In genomic region chr10:624605-625334, GRCh38 we compare ENCODE assay signal across 9 cellular contexts.
DNase-seq lines count a peak whose midpoint lies in the region; ATAC-seq and TF ChIP-seq lines count a peak whose summit lies in the region.
"Had no signal": no experiment of that assay in that cellular context is flagged by ENCODE, and none has a peak within 500 bp of the region (broad histone marks: within the 10 kb centered on the region; RNA-seq: fewer than 3 reads in every experiment).

No MANE protein-coding gene starts in this region.

- no peak for TF ChIP-seq POLR2A in body of pancreas (IDR thresholded peaks at IDR 0.05)
- TF ChIP-seq POLR2A in gastrocnemius medialis (IDR thresholded peaks at IDR 0.05) = peak; percentile 35 to 38

- in situ Hi-C loops in gastrocnemius medialis (cut with MboI; ENCODE audit: low sequenced_read_pairs in 4 of 4) = no loop called here

- H3K4me1 ChIP-seq in body of pancreas (peaks cover 24% of the 10 kb centered on the region), iPS-20b (ENCODE audit: insufficient read depth, low read length) (peaks cover 22% of the 10 kb centered on the region; the same call in 1 of the 2 replicates), gastrocnemius medialis (peaks cover 51 to 53% of the 10 kb centered on the region in 2 donors)

- no peak for ATAC-seq in activated CD4-positive, alpha-beta T cell treated with anti-CD3 and anti-CD28 coated beads for 36 hours
- ATAC-seq in body of pancreas = peak; percentile 75
- peak; percentile 78 to 88 for ATAC-seq in gastrocnemius medialis
- no peak for ATAC-seq in GM18868 (IDR thresholded peaks at IDR 0.05; ENCODE audit: unreplicated experiment)

- H3K27me3 Mint-ChIP-seq in activated CD4-positive, alpha-beta T cell treated with anti-CD3 and anti-CD28 coated beads for 36 hours = peaks cover 7% of the 10 kb centered on the region

- no peak overlapping the region for H3K9ac ChIP-seq in iPS-20b (ENCODE audit: low read depth, low read length)

- H3K9me3 Mint-ChIP-seq in activated CD4-positive, alpha-beta T cell treated with anti-CD3 and anti-CD28 coated beads for 36 hours (ENCODE audit: low read depth) = no peaks in the 10 kb centered on the region

- H3K9me3 ChIP-seq in body of pancreas = no peaks in the 10 kb centered on the region
- no peaks in the 10 kb centered on the region for H3K9me3 ChIP-seq in iPS-20b (ENCODE audit: insufficient read depth, low read depth, low read length)
- H3K9me3 ChIP-seq in gastrocnemius medialis = no peaks in the 10 kb centered on the region

- H3K27ac ChIP-seq in body of pancreas (peak overlapping the region; percentile 64 to 74 (median 74)), iPS-20b (ENCODE audit: low read length) (no peak overlapping the region), gastrocnemius medialis (peak overlapping the region; percentile 87 to 92 (median 88))

- POLR2A ChIA-PET in activated CD4-positive, alpha-beta T cell treated with anti-CD3 and anti-CD28 coated beads for 36 hours (lab: Charles Lee) = no interaction called here

- no peak overlapping the region for H3K4me3 Mint-ChIP-seq in activated CD4-positive, alpha-beta T cell treated with anti-CD3 and anti-CD28 coated beads for 36 hours
- H3K4me3 Mint-ChIP-seq: B cell had no signal

- WGBS in body of pancreas, 2 donors = 36 to 37% methylated on average over 16 to 35 of the region's 35 CpGs

- no peak overlapping the region for H3K27ac Mint-ChIP-seq in activated CD4-positive, alpha-beta T cell treated with anti-CD3 and anti-CD28 coated beads for 36 hours
- H3K27ac Mint-ChIP-seq: B cell had no signal

- H3K4me3 ChIP-seq in body of pancreas = no peak overlapping the region
- H3K4me3 ChIP-seq in iPS-20b (ENCODE audit: low read length) = peak overlapping the region; percentile 34
- H3K4me3 ChIP-seq in gastrocnemius medialis = peak overlapping the region; percentile 22 to 54 (median 46)

- H3K36me3 Mint-ChIP-seq in activated CD4-positive, alpha-beta T cell treated with anti-CD3 and anti-CD28 coated beads for 36 hours (ENCODE audit: low read depth) = no peaks in the 10 kb centered on the region

- intact Hi-C loops in activated CD4-positive, alpha-beta T cell treated with anti-CD3 and anti-CD28 coated beads for 36 hours (cut with DNase I, micrococcal nuclease) = no loop called here
- intact Hi-C loops in body of pancreas (cut with DNase I) = no loop called here
- intact Hi-C loops in gastrocnemius medialis (cut with DNase I; ENCODE audit: low total_unique reads) = loop anchor here (2.0 to 10.0 kb wide), 4 partner anchors 36 to 420 kb away; partner anchors contain the start of gene IDI1

- H3K27me3 ChIP-seq in body of pancreas (no peaks in the 10 kb centered on the region), iPS-20b (ENCODE audit: insufficient read depth, low read length) (no peaks in the 10 kb centered on the region), gastrocnemius medialis (no peaks in the 10 kb centered on the region)

- TF ChIP-seq CTCF in body of pancreas (IDR thresholded peaks at IDR 0.05) (no peak), gastrocnemius medialis (IDR thresholded peaks at IDR 0.05 in 4 of 5, conservative IDR thresholded peaks at IDR 0.05 in 1 of 5) (no peak)

- peaks cover 5% of the 10 kb centered on the region for H3K4me1 Mint-ChIP-seq in activated CD4-positive, alpha-beta T cell treated with anti-CD3 and anti-CD28 coated beads for 36 hours

- CTCF ChIA-PET in activated CD4-positive, alpha-beta T cell treated with anti-CD3 and anti-CD28 coated beads for 36 hours (lab: Charles Lee) = interaction anchor here (0.6 kb wide), 1 partner anchor 165 kb away, joined by 5 read pairs; no protein-coding TSS in a partner anchor

- DNase-seq in activated CD4-positive, alpha-beta T cell treated with anti-CD3 and anti-CD28 coated beads for 36 hours = peak; percentile 22
- no peak for DNase-seq in activated CD4-positive, alpha-beta T cell treated with anti-CD3 and anti-CD28 coated beads, Interleukin-2, amount 50 U/mL, for 48 hours
- DNase-seq in body of pancreas = peak; percentile 55 to 76 (median 72)
- DNase-seq in gastrocnemius medialis = peak; percentile 85 to 90
- no peak for DNase-seq in GDM1 (lab: John Stamatoyannopoulos, UW)
- DNase-seq in GM19238 (ENCODE audit: insufficient read length, low spot score) = no peak

- H3K36me3 ChIP-seq in body of pancreas (replicated peaks in 1 of 2; ENCODE audit: insufficient read depth in 1 of 2, low read depth in 2 of 2) (no peaks in the 10 kb centered on the region), iPS-20b (ENCODE audit: insufficient read depth, low read depth, low read length) (no peaks in the 10 kb centered on the region), gastrocnemius medialis (no peaks in the 10 kb centered on the region)

Comparison
In these comparisons a context has a peak if more than half of its experiments do, and no peak if none do; other contexts are left out.
1. DNase-seq: peak in activated CD4-positive, alpha-beta T cell treated with anti-CD3 and anti-CD28 coated beads for 36 hours (single experiment), body of pancreas (4 of 4) and gastrocnemius medialis (2 of 2); none in activated CD4-positive, alpha-beta T cell treated with anti-CD3 and anti-CD28 coated beads, Interleukin-2, amount 50 U/mL, for 48 hours (0 of 2), GDM1 (single experiment) and GM19238 (single experiment).
2. ATAC-seq: peak in body of pancreas (single experiment) and gastrocnemius medialis (2 of 2); none in activated CD4-positive, alpha-beta T cell treated with anti-CD3 and anti-CD28 coated beads for 36 hours (single experiment) and GM18868 (single experiment).
3. H3K4me3 ChIP-seq: peak in iPS-20b (single experiment) and gastrocnemius medialis (4 of 4); none in body of pancreas (0 of 2).
4. POLR2A ChIP-seq: peak in gastrocnemius medialis (2 of 2); none in body of pancreas (0 of 3).